13 cellular contexts compared by ENCODE assay signal in genomic region chr4:8152090-8152864, GRCh38. TPM values are rescaled to one million over a fixed set of nuclear protein-coding genes. Genes with fewer than 3 reads are reported as not detected.
DNase-seq lines count a peak whose midpoint lies in the region; ATAC-seq, FAIRE-seq and TF ChIP-seq lines count a peak whose summit lies in the region.
"Had no signal": no experiment of that assay in that cellular context is flagged by ENCODE, and none has a peak within 500 bp of the region (broad histone marks: within the 10 kb centered on the region; RNA-seq: fewer than 3 reads in every experiment).

No MANE protein-coding gene starts in this region.

- CTCF ChIA-PET in K562 (lab: Yijun Ruan, JAX; ENCODE audit: low intra/inter-chr PET ratio): no interaction called here

- ATAC-seq in Right ventricle myocardium superior (ENCODE audit: poor library complexity) (peak; percentile 34), K562 (no peak), left ventricle myocardium superior (peak; percentile 55), psoas muscle (peak; percentile 15 to 81 (median 54)), GM21619 (IDR thresholded peaks at IDR 0.05; ENCODE audit: unreplicated experiment) (no peak), GM21529 (IDR thresholded peaks at IDR 0.05; ENCODE audit: unreplicated experiment) (no peak)
- ATAC-seq: GM23338 had no signal

- H3K4me1 ChIP-seq in K562 (replicated peaks in 1 of 2; ENCODE audit: control insufficient read depth in 2 of 2, insufficient read depth in 2 of 2, low read length in 2 of 2) (peaks cover 0 to 5% of the 10 kb centered on the region in 2 experiments; a peak in 1 of 5 replicates), psoas muscle (peaks cover 17% of the 10 kb centered on the region)

- H3K36me3 ChIP-seq in K562 (ENCODE audit: control insufficient read depth, insufficient read depth, low read length): no peaks in the 10 kb centered on the region
- H3K36me3 ChIP-seq in psoas muscle (ENCODE audit: insufficient read depth in 1 of 2, low read depth in 1 of 2): peaks cover 0 to 10% of the 10 kb centered on the region in 2 donors
- H3K36me3 ChIP-seq: BLaER1 treated with 17β-estradiol and CSF1 and Interleukin-3, amounts not matched to agents 10 nM and 100 nM had no signal

- H3K27me3 ChIP-seq in K562 (ENCODE audit: control insufficient read depth in 2 of 2, insufficient read depth in 2 of 2, low read length in 2 of 2) (peaks cover 13 to 78% of the 10 kb centered on the region in 2 experiments; a peak in 4 of 5 replicates), psoas muscle (ENCODE audit: insufficient read depth in 3 of 3, low read length in 2 of 3) (no peaks in the 10 kb centered on the region)

- no peak for FAIRE-seq in K562 (lab: Jason Lieb, UNC)

- no peak for DNase-seq in Right ventricle myocardium superior
- no peak for DNase-seq in cardiac septum (ENCODE audit: low spot score)
- no peak for DNase-seq in K562 (ENCODE audit: extremely low read depth in 1 of 4, low spot score in 3 of 4)
- DNase-seq in left ventricle myocardium superior: no peak
- DNase-seq in psoas muscle: peak in 1 of 2 donors; percentile 72
- no peak for DNase-seq in KG1 (lab: John Stamatoyannopoulos, UW)
- DNase-seq: 8988T; CD4-positive, CD25-positive, alpha-beta regulatory T cell; DMS 273 treated with DMSO at 0.1 percent for 48 hours had no signal

- intact Hi-C loops in Right ventricle myocardium superior (cut with DNase I): no loop called here
- intact Hi-C loops in cardiac septum (cut with DNase I): no loop called here
- intact Hi-C loops in K562 (cut with micrococcal nuclease): no loop called here
- intact Hi-C loops in left ventricle myocardium superior (cut with micrococcal nuclease): no loop called here
- intact Hi-C loops in psoas muscle (cut with DNase I): no loop called here

- in situ Hi-C loops in K562 (cut with MboI): no loop called here

- TF ChIP-seq EP300 in K562 (IDR thresholded peaks at IDR 0.05; ENCODE audit: low read length): no peak

- no peaks in the 10 kb centered on the region for H3K79me2 ChIP-seq in K562 (ENCODE audit: control insufficient read depth, insufficient read depth, low read length)

- no peak overlapping the region for H3K4me3 ChIP-seq in K562
- H3K4me3 ChIP-seq in psoas muscle: peak overlapping the region; percentile 32
- H3K4me3 ChIP-seq: BLaER1 treated with 17β-estradiol and CSF1 and Interleukin-3, amounts not matched to agents 10 nM and 100 nM; GM23338 had no signal

- no peak overlapping the region for H3K9ac ChIP-seq in K562 (ENCODE audit: insufficient read depth in 1 of 2, low read depth in 2 of 2, low read length in 2 of 2)
- H3K9ac ChIP-seq: BLaER1 treated with 17β-estradiol and CSF1 and Interleukin-3, amounts not matched to agents 10 nM and 100 nM had no signal

- WGBS in K562 (ENCODE audit: insufficient coverage, low coverage, missing lambda C conversion rate): 7% methylated on average over 38 of the region's 39 CpGs
- WGBS in psoas muscle, 3 donors: 55 to 67% (median 60%) methylated on average over 38 to 39 of the region's 39 CpGs

- no peak for TF ChIP-seq POLR2A in K562 (conservative IDR thresholded peaks at IDR 0.05)

- no TSS peak for BruUV-seq in K562 (replicated peaks; lab: Mats Ljungman, UMichigan)

- H3K4me2 ChIP-seq in K562 (ENCODE audit: insufficient read depth, low read length): no peak overlapping the region
- H3K4me2 ChIP-seq: BLaER1 treated with 17β-estradiol and CSF1 and Interleukin-3, amounts not matched to agents 10 nM and 100 nM; GM23338 had no signal

- peaks cover 24% of the 10 kb centered on the region; the same call in 1 of the 2 replicates for H4K20me1 ChIP-seq in K562 (replicated peaks; ENCODE audit: control insufficient read depth, insufficient read depth, low read length)

- H3K9me3 ChIP-seq in K562 (replicated peaks; ENCODE audit: control insufficient read depth, insufficient read depth, low read depth, low read length): no peaks in the 10 kb centered on the region
- no peaks in the 10 kb centered on the region for H3K9me3 ChIP-seq in psoas muscle
- H3K9me3 ChIP-seq: BLaER1 treated with 17β-estradiol and CSF1 and Interleukin-3, amounts not matched to agents 10 nM and 100 nM had no signal

- TF ChIP-seq CTCF in K562 (IDR thresholded peaks at IDR 0.05 in 2 of 3, conservative IDR thresholded peaks at IDR 0.05 in 1 of 3; ENCODE audit: insufficient read depth in 2 of 3, low read depth in 1 of 3, low read length in 3 of 3): no peak
- no peak for TF ChIP-seq CTCF in psoas muscle (IDR thresholded peaks at IDR 0.05)

- POLR2A ChIA-PET in K562 (lab: Yijun Ruan, JAX): no interaction called here

- H2AFZ ChIP-seq in K562 (ENCODE audit: low read depth, low read length): no peak overlapping the region
- H2AFZ ChIP-seq: GM23338 had no signal

- H3K27ac ChIP-seq in K562 (ENCODE audit: extremely low read depth, low read depth, low read length): no peak overlapping the region
- H3K27ac ChIP-seq in psoas muscle: peak overlapping the region; percentile 85
- H3K27ac ChIP-seq: BLaER1 treated with 17β-estradiol and CSF1 and Interleukin-3, amounts not matched to agents 10 nM and 100 nM had no signal

- TF ChIP-seq RAD21 in K562 (CRISPR knock-in tag; conservative IDR thresholded peaks at IDR 0.05 in 1 of 2, IDR thresholded peaks at IDR 0.05 in 1 of 2): no peak

- H3K9me1 ChIP-seq in K562 (ENCODE audit: control insufficient read depth, insufficient read depth, low read length): no peaks in the 10 kb centered on the region

TF ChIP-seq in K562, 482 proteins besides CTCF, POLR2A, EP300 and RAD21 (continues in another document):
- TF ChIP-seq MTA2 (IDR thresholded peaks at IDR 0.05; ENCODE audit: low read depth) (no peak), RAD51 (IDR thresholded peaks at IDR 0.05; ENCODE audit: borderline replicate concordance, low read depth) (peak; percentile 40; the same call in 1 of the 2 replicates), ZNF444 (CRISPR knock-in tag; IDR thresholded peaks at IDR 0.05) (no peak)

RNA-seq across cellular contexts. Expression of gene ABLIM2, which starts 6.3 kb away (rescaled TPM):
- 26.8 TPM for total RNA-seq in Right ventricle myocardium superior
- total RNA-seq in cardiac septum: 22.6 TPM
- not detected in 2 replicates for total RNA-seq in K562 (2011; cell fraction: chromatin; rRNA removed; ENCODE audit: low replicate concordance)
- not detected in 2 replicates for total RNA-seq in K562 (2011; cell fraction: nucleolus; rRNA removed)
- total RNA-seq in K562 (2011; cell fraction: nucleoplasm; rRNA removed): not detected in 2 replicates
- total RNA-seq in K562 (2014; rRNA removed): not detected in 2 replicates
- not detected in 2 replicates for total RNA-seq in K562 (2014; rRNA removed; fragmentation: Illumina TruSeq; extraction: Trizol)
- not detected in 2 replicates for total RNA-seq in K562 (2015; rRNA removed; fragmentation: Illumina TruSeq; extraction: Trizol)
- total RNA-seq in K562 (2021): not detected in 2 replicates
- polyA plus RNA-seq in K562 (2011; rRNA removed): not detected in 2 replicates
- polyA plus RNA-seq in K562 (2011; cell fraction: cytosol; rRNA removed): not detected in 2 replicates
- not detected in 2 replicates for polyA plus RNA-seq in K562 (2011; cell fraction: nucleus; rRNA removed)
- not detected in 2 replicates for polyA plus RNA-seq in K562 (2012)
- not detected in 2 replicates for polyA plus RNA-seq in K562 (2014; fragmentation: Illumina TruSeq; extraction: Trizol)
- polyA plus RNA-seq in K562 (2014; fragmentation: Nextera tagmentation; extraction: Ambion mirVana): not detected
- not detected in 2 replicates for polyA plus RNA-seq in K562 (2014; rRNA removed)
- not detected in 2 replicates for polyA minus RNA-seq in K562 (2011; rRNA and poly(A)+ RNA removed)
- not detected in 2 replicates for polyA minus RNA-seq in K562 (2011; cell fraction: cytosol; rRNA and poly(A)+ RNA removed)
- polyA minus RNA-seq in K562 (2011; cell fraction: nucleus; rRNA and poly(A)+ RNA removed): not detected in 2 replicates
- 28.3 TPM for total RNA-seq in left ventricle myocardium superior
- total RNA-seq in psoas muscle: 100 to 1,000 TPM; 127 to 956 (median 461) TPM
- 100 to 1,000 TPM in 2 of 3 donors, 10 to 100 TPM in 1; 82.2 to 295 (median 123) TPM for polyA plus RNA-seq in psoas muscle

RNA-seq across cellular contexts. Expression of gene SH3TC1, which starts 46.8 kb away (rescaled TPM):
- total RNA-seq in Right ventricle myocardium superior (8.2 TPM), cardiac septum (16.5 TPM), K562 (2014; rRNA removed) (1.5 and 1.7 TPM in 2 replicates), K562 (2014; rRNA removed; fragmentation: Illumina TruSeq; extraction: Trizol) (0.32 and 0.55 TPM in 2 replicates), K562 (2015; rRNA removed; fragmentation: Illumina TruSeq; extraction: Trizol) (0.41 and 0.51 TPM in 2 replicates), K562 (2021) (1.1 and 2.1 TPM in 2 replicates), left ventricle myocardium superior (8.7 TPM), psoas muscle (1 to 10 TPM; 4.6 to 7.9 (median 4.9) TPM)
- total RNA-seq in K562 (2011; cell fraction: chromatin; rRNA removed; ENCODE audit: low replicate concordance): 3.2 and 16.5 TPM in 2 replicates
- 8.8 and 11.8 TPM in 2 replicates for total RNA-seq in K562 (2011; cell fraction: nucleolus; rRNA removed)
- total RNA-seq in K562 (2011; cell fraction: nucleoplasm; rRNA removed): 7.0 TPM in 2 replicates
- polyA plus RNA-seq in K562 (2011; rRNA removed) (0.38 and 0.46 TPM in 2 replicates), K562 (2014; fragmentation: Illumina TruSeq; extraction: Trizol) (0.46 and 0.87 TPM in 2 replicates), K562 (2014; fragmentation: Nextera tagmentation; extraction: Ambion mirVana) (under 1 TPM in 1 of 2 experiments, not detected in 1; 0.04 TPM), K562 (2014; rRNA removed) (0.45 and 0.88 TPM in 2 replicates), psoas muscle (1 to 10 TPM; 1.9 to 5.0 (median 4.0) TPM)
- 0.44 and 0.70 TPM in 2 replicates for polyA plus RNA-seq in K562 (2011; cell fraction: cytosol; rRNA removed)
- polyA plus RNA-seq in K562 (2011; cell fraction: nucleus; rRNA removed): 2.6 and 3.4 TPM in 2 replicates
- polyA plus RNA-seq in K562 (2012): 1.2 and 19.6 TPM in 2 replicates
- 0.18 and 0.45 TPM in 2 replicates for polyA minus RNA-seq in K562 (2011; rRNA and poly(A)+ RNA removed)
- 0.48 and 1.6 TPM in 2 replicates for polyA minus RNA-seq in K562 (2011; cell fraction: cytosol; rRNA and poly(A)+ RNA removed)
- polyA minus RNA-seq in K562 (2011; cell fraction: nucleus; rRNA and poly(A)+ RNA removed): 3.6 and 4.7 TPM in 2 replicates
- polyA plus RNA-seq: GM23338 had no signal

Comparison
In these comparisons a context has a peak if more than half of its experiments do, and no peak if none do; other contexts are left out.
1. ATAC-seq: peak in Right ventricle myocardium superior (single experiment), left ventricle myocardium superior (single experiment) and psoas muscle (4 of 4); none in K562 (single experiment), GM21619 (single experiment) and GM21529 (single experiment).
2. RNA of gene ABLIM2, which starts 6.3 kb away (total RNA-seq): 127 to 956 TPM in psoas muscle, 28.3 TPM in left ventricle myocardium superior (single experiment), 26.8 TPM in Right ventricle myocardium superior (single experiment) and 22.6 TPM in cardiac septum (single experiment); not detected in K562; every median in the first group is over 10 times any median in the second.